8 cellular contexts compared by ENCODE assay signal in the genomic region with DNA sequence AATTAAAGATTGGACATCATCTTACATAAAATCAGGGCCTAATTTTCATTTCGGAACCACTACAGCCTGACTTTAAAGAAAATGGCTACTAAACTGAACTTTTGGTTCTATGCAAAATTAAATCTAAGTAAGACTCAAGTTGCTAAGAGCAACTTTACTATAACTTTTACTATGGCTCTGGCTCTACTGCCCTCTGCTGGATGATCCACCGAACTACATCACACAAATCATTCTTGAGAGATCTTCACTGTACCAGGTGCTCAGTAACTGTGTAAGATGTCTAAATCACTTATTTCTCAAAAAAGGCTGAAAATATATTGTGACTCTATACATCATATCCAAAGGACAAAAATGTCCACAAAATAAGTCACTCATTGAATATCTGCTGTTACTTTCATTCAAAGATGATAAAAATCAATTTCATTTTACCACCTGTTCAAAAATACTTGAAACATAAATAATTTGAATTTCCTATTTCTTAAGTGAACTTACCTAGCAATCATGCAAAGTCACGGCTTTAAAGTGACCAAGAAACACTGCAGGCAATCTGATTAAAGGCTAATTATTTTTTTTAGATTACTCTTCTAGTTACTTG. TPM values are rescaled to one million over a fixed set of nuclear protein-coding genes. Genes with fewer than 3 reads are reported as not detected.
DNase-seq lines count a peak whose midpoint lies in the region; ATAC-seq lines count a peak whose summit lies in the region.

No MANE protein-coding gene starts in this region.

- H3K9me3 Mint-ChIP-seq in activated CD4-positive, alpha-beta memory T cell treated with anti-CD3 and anti-CD28 coated beads, Interleukin-2, amount 10 ng/mL, durations not matched to agents 7 days and 5 days: no peaks in the 10 kb centered on the region

- no peak overlapping the region for H3K4me3 Mint-ChIP-seq in activated CD4-positive, alpha-beta memory T cell treated with anti-CD3 and anti-CD28 coated beads, Interleukin-2, amount 10 ng/mL, durations not matched to agents 7 days and 5 days

- H3K27ac Mint-ChIP-seq in activated CD4-positive, alpha-beta memory T cell treated with anti-CD3 and anti-CD28 coated beads, Interleukin-2, amount 10 ng/mL, durations not matched to agents 7 days and 5 days: no peak overlapping the region

- POLR2A ChIA-PET in activated CD4-positive, alpha-beta memory T cell treated with anti-CD3 and anti-CD28 coated beads, Interleukin-2, amount 10 ng/mL, durations not matched to agents 7 days and 5 days (lab: Charles Lee): interaction anchor here (1.1 to 3.4 kb wide), 3 partner anchors 98 to 147 kb away, joined by 3 to 19 read pairs (median 4); no protein-coding TSS in a partner anchor

- ATAC-seq in GM18498 (IDR thresholded peaks at IDR 0.05; ENCODE audit: unreplicated experiment): peak; percentile 75
- peak; percentile 84 for ATAC-seq in HG03025 (IDR thresholded peaks at IDR 0.05; ENCODE audit: low FRiP score, unreplicated experiment)

- H3K27me3 Mint-ChIP-seq in activated CD4-positive, alpha-beta memory T cell treated with anti-CD3 and anti-CD28 coated beads, Interleukin-2, amount 10 ng/mL, durations not matched to agents 7 days and 5 days: no peaks in the 10 kb centered on the region

- peaks cover 5% of the 10 kb centered on the region for H3K4me1 Mint-ChIP-seq in activated CD4-positive, alpha-beta memory T cell treated with anti-CD3 and anti-CD28 coated beads, Interleukin-2, amount 10 ng/mL, durations not matched to agents 7 days and 5 days

- H3K36me3 Mint-ChIP-seq in activated CD4-positive, alpha-beta memory T cell treated with anti-CD3 and anti-CD28 coated beads, Interleukin-2, amount 10 ng/mL, durations not matched to agents 7 days and 5 days (ENCODE audit: low read depth): peaks cover 51% of the 10 kb centered on the region

- DNase-seq in A172 (ENCODE audit: low spot score) (peak; percentile 68), NCI-H748 treated with DMSO at 0.1 percent for 48 hours (lab: John Stamatoyannopoulos, UW) (peak; percentile 41), middle frontal gyrus (ENCODE audit: extremely low spot score, low spot score) (peak; percentile 55)
- peak; percentile 78 for DNase-seq in activated CD4-positive, alpha-beta memory T cell treated with anti-CD3 and anti-CD28 coated beads, Interleukin-2, amount 10 ng/mL, durations not matched to agents 7 days and 5 days
- peak; percentile 55 for DNase-seq in effector CD8-positive, alpha-beta T cell (lab: John Stamatoyannopoulos, UW)
- DNase-seq in stimulated activated CD8-positive, alpha-beta memory T cell treated with anti-CD3 and anti-CD28 coated beads, Interleukin-7, amount 100 ng/mL, for 24 hours (ENCODE audit: low read depth): peak; percentile 51

- CTCF ChIA-PET in activated CD4-positive, alpha-beta memory T cell treated with anti-CD3 and anti-CD28 coated beads, Interleukin-2, amount 10 ng/mL, durations not matched to agents 7 days and 5 days (lab: Charles Lee): interaction anchor here (0.8 to 7.2 kb wide), 13 partner anchors 11 to 181 kb away, joined by 3 to 133 read pairs (median 4); partner anchors contain the start of gene MOCS2

RNA-seq across cellular contexts. Expression of gene MOCS2, which starts 13.5 kb away (rescaled TPM):
- total RNA-seq in A172 (2014; rRNA removed; shearing (Covaris generic)): 110 and 113 TPM in 2 replicates
- total RNA-seq in activated CD4-positive, alpha-beta memory T cell treated with anti-CD3 and anti-CD28 coated beads, Interleukin-2, amount 10 ng/mL, durations not matched to agents 7 days and 5 days: 10 to 100 TPM; 26.0 to 26.9 TPM

Comparison
In these comparisons a context has a peak if more than half of its experiments do, and no peak if none do; other contexts are left out.
1. Peak in every context shown above with its lines: DNase-seq and ATAC-seq.